8 cellular contexts compared by ENCODE assay signal in genomic region chr4:69823481-69824186, GRCh38. TPM values are rescaled to one million over a fixed set of nuclear protein-coding genes. Genes with fewer than 3 reads are reported as not detected.
DNase-seq lines count a peak whose midpoint lies in the region; ATAC-seq and TF ChIP-seq lines count a peak whose summit lies in the region.

No MANE protein-coding gene starts in this region.

- H3K36me3 Mint-ChIP-seq in immature natural killer cell, result no peaks in the 10 kb centered on the region

- 27 to 51% (median 37%) methylated on average over 8 of the region's 8 CpGs for WGBS in stomach, 5 donors

- H3K9me3 ChIP-seq in stomach, result no peaks in the 10 kb centered on the region

- no peaks in the 10 kb centered on the region for H3K36me3 ChIP-seq in stomach

- peak overlapping the region in 4 of 5 donors; percentile 31 to 66 (median 48) for H3K27ac ChIP-seq in stomach

- peaks cover 24 to 37% of the 10 kb centered on the region in 2 donors for H3K4me1 Mint-ChIP-seq in immature natural killer cell

- no peak for TF ChIP-seq EP300 in stomach (IDR thresholded peaks at IDR 0.05)

- H3K4me3 ChIP-seq in stomach, result no peak overlapping the region

- H3K4me3 Mint-ChIP-seq in immature natural killer cell, result peak overlapping the region in 1 of 5 donors; percentile 19

- no peaks in the 10 kb centered on the region for H3K27me3 ChIP-seq in stomach

- no peak for TF ChIP-seq POLR2A in stomach (IDR thresholded peaks at IDR 0.05)

- H3K27ac Mint-ChIP-seq in immature natural killer cell, result peak overlapping the region in 2 of 6 donors; percentile 9 to 64

- DNase-seq in AG20443 (ENCODE audit: low spot score), result peak; percentile 23
- DNase-seq in NCI-H2107 (lab: John Stamatoyannopoulos, UW), result peak; percentile 2
- peak; percentile 42 for DNase-seq in activated T-cell treated with anti-CD3 and anti-CD28 coated beads for 1 hour (ENCODE audit: low read depth)
- peak; percentile 38 to 47 (median 44) for DNase-seq in immature natural killer cell
- DNase-seq in stomach, result peak; percentile 80
- no peak for DNase-seq in DMS114 treated with DMSO at 0.1 percent for 48 hours (lab: John Stamatoyannopoulos, UW; ENCODE audit: unreplicated experiment)

- H3K27me3 Mint-ChIP-seq in immature natural killer cell (ENCODE audit: low read depth in 3 of 3), result peaks cover 0 to 2% (median 2%) of the 10 kb centered on the region in 3 donors

- TF ChIP-seq CTCF in stomach (IDR thresholded peaks at IDR 0.05), result peak in 5 of 7 experiments; percentile 41 to 74 (median 44)

- peaks cover 6 to 15% (median 9%) of the 10 kb centered on the region in 4 donors for H3K4me1 ChIP-seq in stomach

- no peaks in the 10 kb centered on the region for H3K9me3 Mint-ChIP-seq in immature natural killer cell

- ATAC-seq in GM18517 (IDR thresholded peaks at IDR 0.05; ENCODE audit: unreplicated experiment) (peak; percentile 99), HG02973 (IDR thresholded peaks at IDR 0.05; ENCODE audit: unreplicated experiment) (peak; percentile 92)

- intact Hi-C loops in stomach (cut with DNase I; ENCODE audit: low total_unique reads), result no loop called here

RNA-seq across cellular contexts. Expression of gene SULT1E1, which starts 36.3 kb away (rescaled TPM):
- polyA plus RNA-seq in immature natural killer cell (under 1 TPM in 1 of 3 donors, not detected in 2; 0.23 TPM), stomach (1 to 10 TPM in 1 of 3 donors, under 1 TPM in 2; 0.62 to 3.2 (median 0.68) TPM)
- total RNA-seq in stomach, result 10 to 100 TPM in 1 of 5 donors, 1 to 10 TPM in 1, under 1 TPM in 1, not detected in 2; 0.87 to 52.1 (median 3.5) TPM
